Comparison of ENCODE assay signal across 9 cellular contexts in genomic region chr22:39349506-39349966, GRCh38. TPM values are rescaled to one million over a fixed set of nuclear protein-coding genes. Genes with fewer than 3 reads are reported as not detected.
DNase-seq lines count a peak whose midpoint lies in the region; ATAC-seq and TF ChIP-seq lines count a peak whose summit lies in the region.
"Had no signal": no experiment of that assay in that cellular context is flagged by ENCODE, and none has a peak within 500 bp of the region (broad histone marks: within the 10 kb centered on the region; RNA-seq: fewer than 3 reads in every experiment).

No MANE protein-coding gene starts in this region.

- TF ChIP-seq CTCF in left ventricle myocardium inferior (IDR thresholded peaks at IDR 0.05; ENCODE audit: borderline replicate concordance) = no peak

- ATAC-seq in activated naive CD4-positive, alpha-beta T cell treated with anti-CD3 and anti-CD28 coated beads, Interleukin-2, amount 50 U/mL, for 72 hours = peak; percentile 55 to 65
- ATAC-seq in HG03139 (IDR thresholded peaks at IDR 0.05; ENCODE audit: unreplicated experiment) = no peak

- H3K9me3 Mint-ChIP-seq in activated naive CD4-positive, alpha-beta T cell treated with anti-CD3 and anti-CD28 coated beads, Interleukin-2, amount 50 U/mL, for 72 hours = no peaks in the 10 kb centered on the region

- intact Hi-C loops in left ventricle myocardium inferior (cut with micrococcal nuclease) = loop anchor here (10.0 kb wide), 1 partner anchor 165 kb away; no protein-coding TSS in a partner anchor

- H3K27ac Mint-ChIP-seq in activated naive CD4-positive, alpha-beta T cell treated with anti-CD3 and anti-CD28 coated beads, Interleukin-2, amount 50 U/mL, for 72 hours = no peak overlapping the region

- DNase-seq in NCI-H82 (lab: John Stamatoyannopoulos, UW) (peak; percentile 60), NCI-H82 treated with DMSO at 0.1 percent for 48 hours (lab: John Stamatoyannopoulos, UW; ENCODE audit: unreplicated experiment) (no peak), NAMALWA (ENCODE audit: low spot score) (peak; percentile 64), left ventricle myocardium inferior (peak; percentile 44), putamen (ENCODE audit: low spot score) (peak; percentile 66), HCEC 1CT (no peak)
- peak in 1 of 2 donors; percentile 20 for DNase-seq in activated naive CD4-positive, alpha-beta T cell treated with anti-CD3 and anti-CD28 coated beads, Interleukin-2, amount 50 U/mL, for 72 hours (ENCODE audit: low spot score in 2 of 2)

- H3K36me3 ChIP-seq in left ventricle myocardium inferior = no peaks in the 10 kb centered on the region

- H3K9me3 ChIP-seq in left ventricle myocardium inferior (replicated peaks) = no peaks in the 10 kb centered on the region

- peaks cover 10% of the 10 kb centered on the region for H3K27me3 ChIP-seq in left ventricle myocardium inferior (ENCODE audit: low read depth)

- peaks cover 28% of the 10 kb centered on the region for H3K4me1 ChIP-seq in left ventricle myocardium inferior

- H3K36me3 Mint-ChIP-seq in activated naive CD4-positive, alpha-beta T cell treated with anti-CD3 and anti-CD28 coated beads, Interleukin-2, amount 50 U/mL, for 72 hours = no peaks in the 10 kb centered on the region

- H3K27ac ChIP-seq in left ventricle myocardium inferior (replicated peaks) = peak overlapping the region; percentile 82
- H3K27ac ChIP-seq: epithelial cell of prostate had no signal

- peak overlapping the region; percentile 87 for H3K4me3 ChIP-seq in left ventricle myocardium inferior

RNA-seq across cellular contexts. Expression of gene SYNGR1, which starts 0.3 kb away (rescaled TPM):
- 1 to 10 TPM in 1 of 2 donors, under 1 TPM in 1; 0.46 to 1.2 TPM for total RNA-seq in activated naive CD4-positive, alpha-beta T cell treated with anti-CD3 and anti-CD28 coated beads, Interleukin-2, amount 50 U/mL, for 72 hours
- 37.7 TPM for total RNA-seq in left ventricle myocardium inferior

RNA-seq across cellular contexts. Expression of gene RPL3, which starts 30.1 kb away (rescaled TPM):
- 1,000 to 10,000 TPM; 2,348 to 3,152 TPM for total RNA-seq in activated naive CD4-positive, alpha-beta T cell treated with anti-CD3 and anti-CD28 coated beads, Interleukin-2, amount 50 U/mL, for 72 hours
- 325 TPM for total RNA-seq in left ventricle myocardium inferior

RNA-seq across cellular contexts. Expression of gene TAB1, which starts 50.0 kb away (rescaled TPM):
- 10 to 100 TPM; 14.0 to 22.0 TPM for total RNA-seq in activated naive CD4-positive, alpha-beta T cell treated with anti-CD3 and anti-CD28 coated beads, Interleukin-2, amount 50 U/mL, for 72 hours
- 19.4 TPM for total RNA-seq in left ventricle myocardium inferior

Comparison
In these comparisons a context has a peak if more than half of its experiments do, and no peak if none do; other contexts are left out.
1. DNase-seq: peak in NCI-H82 (single experiment), NAMALWA (single experiment), left ventricle myocardium inferior (single experiment) and putamen (single experiment); none in NCI-H82 treated with DMSO at 0.1 percent for 48 hours (single experiment) and HCEC 1CT (single experiment).
2. RNA of gene SYNGR1, which starts 0.3 kb away (total RNA-seq): 37.7 TPM in left ventricle myocardium inferior (single experiment); 0.46 to 1.2 TPM in activated naive CD4-positive, alpha-beta T cell treated with anti-CD3 and anti-CD28 coated beads, Interleukin-2, amount 50 U/mL, for 72 hours; every median in the first group is over 10 times any median in the second.